8 cellular contexts compared by ENCODE assay signal in the genomic region with DNA sequence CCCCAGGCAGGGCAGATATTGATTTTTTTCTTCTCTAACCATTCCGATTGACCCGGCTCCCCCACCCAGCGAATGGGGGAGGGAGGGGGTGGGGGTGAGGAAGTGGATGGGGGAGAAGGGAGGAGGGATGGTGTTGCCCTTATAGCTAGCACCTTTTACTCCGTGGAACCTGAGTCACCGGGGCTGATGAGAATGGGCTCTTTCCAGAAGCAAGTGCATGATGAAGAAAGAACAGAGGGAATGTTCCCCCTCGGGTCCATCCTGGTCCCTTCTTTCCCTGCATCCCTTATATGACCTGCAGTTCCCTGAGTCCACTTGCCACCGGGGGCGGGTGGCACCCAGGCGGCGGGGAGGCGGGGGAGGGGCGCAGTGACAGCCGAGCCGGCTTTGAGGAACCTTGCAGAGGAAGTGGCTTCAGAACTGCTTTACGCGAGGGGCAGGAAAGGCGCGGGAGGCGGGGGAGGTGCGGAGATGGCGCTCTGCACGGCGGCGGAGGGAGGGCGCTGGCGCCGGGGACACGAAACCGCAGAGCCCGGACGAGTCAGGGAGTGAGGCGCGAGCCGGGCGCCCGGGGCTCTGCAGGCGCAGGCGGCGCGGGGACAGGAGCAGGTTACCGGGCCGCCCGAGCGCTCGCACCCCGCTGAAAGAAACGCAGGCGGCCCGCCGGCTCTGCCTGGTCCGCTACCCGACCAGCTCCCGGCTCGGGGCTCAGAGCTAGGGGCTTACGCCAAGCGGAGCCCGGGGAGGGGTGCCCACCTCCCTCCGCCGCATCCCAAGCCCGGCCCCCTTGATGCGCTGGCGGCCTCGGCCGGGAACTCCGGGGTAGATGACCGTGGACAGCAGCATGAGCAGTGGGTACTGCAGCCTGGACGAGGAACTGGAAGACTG. TPM values are rescaled to one million over a fixed set of nuclear protein-coding genes. Genes with fewer than 3 reads are reported as not detected.
DNase-seq lines count a peak whose midpoint lies in the region; ATAC-seq, FAIRE-seq and TF ChIP-seq lines count a peak whose summit lies in the region.

No MANE protein-coding gene starts in this region.

- H4K20me1 ChIP-seq in BLaER1, result no peaks in the 10 kb centered on the region
- no peaks in the 10 kb centered on the region for H4K20me1 ChIP-seq in neural cell (ENCODE audit: insufficient read depth)

- peak overlapping the region; percentile 98 for H3K27ac Mint-ChIP-seq in activated T-helper 1 cell treated with anti-CD3 and anti-CD28 coated beads, Interleukin-12 subunit alpha, Interleukin-12 subunit beta, Interleukin-2, Interleukin-4 antibody, amounts not matched to agents 30 ng/mL and 10 ng/mL and 1 ng/mL, durations not matched to agents 14 hours and 24 hours and 36 hours
- peak overlapping the region; percentile 91 to 99 for H3K27ac Mint-ChIP-seq in stimulated activated naive CD8-positive, alpha-beta T cell treated with anti-CD3 and anti-CD28 coated beads, Interleukin-15, amount 100 ng/mL, for 72 hours

- no peaks in the 10 kb centered on the region for H3K9me2 ChIP-seq in neural cell (ENCODE audit: insufficient read depth, low read length)

- H3K4me1 ChIP-seq in BLaER1, result peaks cover 67% of the 10 kb centered on the region

- no peaks in the 10 kb centered on the region for H3F3A ChIP-seq in neural cell (ENCODE audit: insufficient read depth, low read length, poor library complexity, severe bottlenecking)

- H3K27me3 ChIP-seq in BLaER1 (no peaks in the 10 kb centered on the region), neural cell (ENCODE audit: insufficient read depth, low read depth, low read length) (no peaks in the 10 kb centered on the region)

- H3K9ac ChIP-seq in BLaER1 (peak overlapping the region; percentile 90), neural cell (ENCODE audit: low read length) (peak overlapping the region; percentile 78)

- no peak for TF ChIP-seq RAD21 in neural cell (conservative IDR thresholded peaks at IDR 0.05)

- H3K9me3 Mint-ChIP-seq in activated T-helper 1 cell treated with anti-CD3 and anti-CD28 coated beads, Interleukin-12 subunit alpha, Interleukin-12 subunit beta, Interleukin-2, Interleukin-4 antibody, amounts not matched to agents 30 ng/mL and 10 ng/mL and 1 ng/mL, durations not matched to agents 14 hours and 24 hours and 36 hours, result no peaks in the 10 kb centered on the region
- no peaks in the 10 kb centered on the region for H3K9me3 Mint-ChIP-seq in stimulated activated naive CD8-positive, alpha-beta T cell treated with anti-CD3 and anti-CD28 coated beads, Interleukin-15, amount 100 ng/mL, for 72 hours

- H3K27me3 Mint-ChIP-seq in activated T-helper 1 cell treated with anti-CD3 and anti-CD28 coated beads, Interleukin-12 subunit alpha, Interleukin-12 subunit beta, Interleukin-2, Interleukin-4 antibody, amounts not matched to agents 30 ng/mL and 10 ng/mL and 1 ng/mL, durations not matched to agents 14 hours and 24 hours and 36 hours (ENCODE audit: insufficient read depth), result no peaks in the 10 kb centered on the region
- H3K27me3 Mint-ChIP-seq in stimulated activated naive CD8-positive, alpha-beta T cell treated with anti-CD3 and anti-CD28 coated beads, Interleukin-15, amount 100 ng/mL, for 72 hours, result no peaks in the 10 kb centered on the region

- no peaks in the 10 kb centered on the region for H3K9me3 ChIP-seq in BLaER1
- no peaks in the 10 kb centered on the region for H3K9me3 ChIP-seq in neural cell (ENCODE audit: low read length)

- no peak for FAIRE-seq in HTR-8/SVneo (lab: Jason Lieb, UNC)

- peak overlapping the region; percentile 93 for H3K27ac ChIP-seq in BLaER1
- H3K27ac ChIP-seq in neural cell (ENCODE audit: low read length), result peak overlapping the region; percentile 56

- peak; percentile 58 for ATAC-seq in GM19397 (IDR thresholded peaks at IDR 0.05; ENCODE audit: unreplicated experiment)
- ATAC-seq in stimulated activated naive CD8-positive, alpha-beta T cell treated with anti-CD3 and anti-CD28 coated beads, Interleukin-15, amount 100 ng/mL, for 72 hours, result peak; percentile 73

- intact Hi-C loops in activated T-helper 1 cell treated with anti-CD3 and anti-CD28 coated beads, Interleukin-12 subunit alpha, Interleukin-12 subunit beta, Interleukin-2, Interleukin-4 antibody, amounts not matched to agents 30 ng/mL and 10 ng/mL and 1 ng/mL, durations not matched to agents 14 hours and 24 hours and 36 hours (cut with micrococcal nuclease), result loop anchor here (1.0 to 10.0 kb wide), 9 partner anchors 12 to 1272 kb away; a partner anchor contains a TSS

- peak overlapping the region; percentile 57 for H2AFZ ChIP-seq in neural cell (ENCODE audit: low read depth, low read length)

- no peaks in the 10 kb centered on the region for H3K79me2 ChIP-seq in neural cell (replicated peaks; ENCODE audit: insufficient read depth, low read length)

- H3K4me3 Mint-ChIP-seq in activated T-helper 1 cell treated with anti-CD3 and anti-CD28 coated beads, Interleukin-12 subunit alpha, Interleukin-12 subunit beta, Interleukin-2, Interleukin-4 antibody, amounts not matched to agents 30 ng/mL and 10 ng/mL and 1 ng/mL, durations not matched to agents 14 hours and 24 hours and 36 hours, result peak overlapping the region; percentile 98
- H3K4me3 Mint-ChIP-seq in stimulated activated naive CD8-positive, alpha-beta T cell treated with anti-CD3 and anti-CD28 coated beads, Interleukin-15, amount 100 ng/mL, for 72 hours, result peak overlapping the region; percentile 88 to 93

- H3K36me3 ChIP-seq in BLaER1 (peaks cover 20% of the 10 kb centered on the region), neural cell (ENCODE audit: insufficient read depth, low read length) (no peaks in the 10 kb centered on the region)

- peaks cover 73% of the 10 kb centered on the region for H3K4me1 Mint-ChIP-seq in activated T-helper 1 cell treated with anti-CD3 and anti-CD28 coated beads, Interleukin-12 subunit alpha, Interleukin-12 subunit beta, Interleukin-2, Interleukin-4 antibody, amounts not matched to agents 30 ng/mL and 10 ng/mL and 1 ng/mL, durations not matched to agents 14 hours and 24 hours and 36 hours (ENCODE audit: low read depth)
- peaks cover 71% of the 10 kb centered on the region for H3K4me1 Mint-ChIP-seq in stimulated activated naive CD8-positive, alpha-beta T cell treated with anti-CD3 and anti-CD28 coated beads, Interleukin-15, amount 100 ng/mL, for 72 hours

- peak overlapping the region; percentile 90 for H3K4me2 ChIP-seq in BLaER1
- H3K4me2 ChIP-seq in neural cell (ENCODE audit: low read length), result peak overlapping the region; percentile 67

- H3K4me3 ChIP-seq in BLaER1, result peak overlapping the region; percentile 86
- peak overlapping the region; percentile 57 for H3K4me3 ChIP-seq in fibroblast of the aortic adventitia (ENCODE audit: low read depth, low read length)
- H3K4me3 ChIP-seq in neural cell (ENCODE audit: low read length), result peak overlapping the region; percentile 76

- H3K36me3 Mint-ChIP-seq in activated T-helper 1 cell treated with anti-CD3 and anti-CD28 coated beads, Interleukin-12 subunit alpha, Interleukin-12 subunit beta, Interleukin-2, Interleukin-4 antibody, amounts not matched to agents 30 ng/mL and 10 ng/mL and 1 ng/mL, durations not matched to agents 14 hours and 24 hours and 36 hours (ENCODE audit: low read depth), result peaks cover 41% of the 10 kb centered on the region

- DNase-seq in HTR-8/SVneo (ENCODE audit: insufficient read length, low spot score), result peak; percentile 42
- peak; percentile 58 for DNase-seq in RPMI7951 (ENCODE audit: low read depth)
- peak; percentile 86 for DNase-seq in activated T-helper 1 cell treated with anti-CD3 and anti-CD28 coated beads, Interleukin-12 subunit alpha, Interleukin-12 subunit beta, Interleukin-2, Interleukin-4 antibody, amounts not matched to agents 30 ng/mL and 10 ng/mL and 1 ng/mL, durations not matched to agents 14 hours and 24 hours and 36 hours (ENCODE audit: low spot score)
- DNase-seq in fibroblast of the aortic adventitia (ENCODE audit: low read depth), result no peak
- DNase-seq in stimulated activated naive CD8-positive, alpha-beta T cell treated with anti-CD3 and anti-CD28 coated beads, Interleukin-15, amount 100 ng/mL, for 72 hours, result peak; percentile 81 to 90

- TF ChIP-seq EP300 in neural cell (conservative IDR thresholded peaks at IDR 0.05; ENCODE audit: poor library complexity, severe bottlenecking), result no peak

- TF ChIP-seq CTCF in fibroblast of the aortic adventitia (IDR thresholded peaks at IDR 0.05; ENCODE audit: insufficient read depth, low read length), result no peak
- peak; percentile 20 for TF ChIP-seq CTCF in neural cell (IDR thresholded peaks at IDR 0.05; ENCODE audit: poor library complexity, severe bottlenecking)

TF ChIP-seq in neural cell, 6 proteins besides CTCF, POLR2A, EP300 and RAD21:
- TF ChIP-seq SMC3 (conservative IDR thresholded peaks at IDR 0.05; ENCODE audit: poor library complexity) (peak; percentile 25), TAF1 (IDR thresholded peaks at IDR 0.05; ENCODE audit: low read depth) (peak; percentile 12), POLR2AphosphoS5 (IDR thresholded peaks at IDR 0.05) (no peak)

RNA-seq across cellular contexts. Expression of a gene that starts 49.7 kb away (rescaled TPM):
- 0.24 and 0.59 TPM in 2 replicates for total RNA-seq in RPMI7951 (2014; rRNA removed; shearing (Covaris generic))
- total RNA-seq in activated T-helper 1 cell treated with anti-CD3 and anti-CD28 coated beads, Interleukin-12 subunit alpha, Interleukin-12 subunit beta, Interleukin-2, Interleukin-4 antibody, amounts not matched to agents 30 ng/mL and 10 ng/mL and 1 ng/mL, durations not matched to agents 14 hours and 24 hours and 36 hours, result 220 and 221 TPM in 2 replicates
- 4.1 and 6.6 TPM in 2 replicates for total RNA-seq in fibroblast of the aortic adventitia (ENCODE audit: low replicate concordance)
- polyA plus RNA-seq in neural cell, result 3.2 and 4.0 TPM in 2 replicates
- polyA minus RNA-seq in neural cell, result 6.5 and 8.5 TPM in 2 replicates

RNA-seq across cellular contexts. Expression of a gene that starts 55.3 kb away (rescaled TPM):
- total RNA-seq in RPMI7951 (2014; rRNA removed; shearing (Covaris generic)), result 30.5 and 38.1 TPM in 2 replicates
- 89.1 and 101 TPM in 2 replicates for total RNA-seq in activated T-helper 1 cell treated with anti-CD3 and anti-CD28 coated beads, Interleukin-12 subunit alpha, Interleukin-12 subunit beta, Interleukin-2, Interleukin-4 antibody, amounts not matched to agents 30 ng/mL and 10 ng/mL and 1 ng/mL, durations not matched to agents 14 hours and 24 hours and 36 hours
- total RNA-seq in fibroblast of the aortic adventitia (ENCODE audit: low replicate concordance), result 33.5 and 42.5 TPM in 2 replicates
- polyA plus RNA-seq in neural cell, result 36.1 and 37.1 TPM in 2 replicates
- polyA minus RNA-seq in neural cell, result 18.0 and 20.3 TPM in 2 replicates

Comparison
In these comparisons a context has a peak if more than half of its experiments do, and no peak if none do; other contexts are left out.
1. RNA of a gene that starts 49.7 kb away (total RNA-seq): 220 to 221 TPM in activated T-helper 1 cell treated with anti-CD3 and anti-CD28 coated beads, Interleukin-12 subunit alpha, Interleukin-12 subunit beta, Interleukin-2, Interleukin-4 antibody, amounts not matched to agents 30 ng/mL and 10 ng/mL and 1 ng/mL, durations not matched to agents 14 hours and 24 hours and 36 hours; 4.1 to 6.6 TPM in fibroblast of the aortic adventitia and 0.24 to 0.59 TPM in RPMI7951; every median in the first group is over 10 times any median in the second.
2. Peak in every context shown above with its lines, with median percentiles within 50 percentile points of each other: H3K4me3 ChIP-seq.